ENCODE assay signal across 8 cellular contexts in genomic region chr11:12680246-12680939, GRCh38. TPM values are rescaled to one million over a fixed set of nuclear protein-coding genes. Genes with fewer than 3 reads are reported as not detected.
DNase-seq lines count a peak whose midpoint lies in the region; ATAC-seq and TF ChIP-seq lines count a peak whose summit lies in the region.

No MANE protein-coding gene starts in this region.

- H3K4me1 Mint-ChIP-seq in T-helper 17 cell: peaks cover 9% of the 10 kb centered on the region

- TF ChIP-seq CTCF in fibroblast of lung (conservative IDR thresholded peaks at IDR 0.05 in 1 of 2, IDR thresholded peaks at IDR 0.05 in 1 of 2; ENCODE audit: low read depth in 1 of 2, low read length in 2 of 2): no peak

- peak; percentile 92 for DNase-seq in DMS 273 (lab: John Stamatoyannopoulos, UW; ENCODE audit: unreplicated experiment)
- peak; percentile 95 for DNase-seq in NCI-H1105 (lab: John Stamatoyannopoulos, UW)
- peak in 1 of 3 donors; percentile 9 for DNase-seq in T-helper 17 cell
- peak; percentile 95 to 97 for DNase-seq in fibroblast of lung (ENCODE audit: low read depth in 2 of 2)
- DNase-seq in activated gamma-delta T cell treated with Interleukin-2 at 50 U/mL for 16 hours: no peak
- DNase-seq in stimulated activated CD4-positive, alpha-beta T cell treated with anti-CD3 and anti-CD28 coated beads, Interleukin-4, amount 100 ng/mL, for 24 hours: no peak

- peaks cover 90% of the 10 kb centered on the region for H3K27me3 Mint-ChIP-seq in T-helper 17 cell

- H3K4me2 ChIP-seq in fibroblast of lung (ENCODE audit: extremely low read depth, insufficient read depth, low read length): peak overlapping the region; percentile 81

- H3K9ac ChIP-seq in fibroblast of lung (ENCODE audit: insufficient read depth, low read length): no peak overlapping the region

- H3K9me3 ChIP-seq in T-helper 17 cell (ENCODE audit: control insufficient read depth, low read length, poor library complexity, severe bottlenecking) (peaks cover 3% of the 10 kb centered on the region), fibroblast of lung (ENCODE audit: control insufficient read depth, insufficient read depth, low read depth, low read length) (no peaks in the 10 kb centered on the region), muscle layer of duodenum (ENCODE audit: control insufficient read depth in 1 of 2, low read length in 2 of 2) (no peaks in the 10 kb centered on the region)

- H3K36me3 ChIP-seq in fibroblast of lung (ENCODE audit: control insufficient read depth, insufficient read depth, low read length) (peaks cover 4% of the 10 kb centered on the region), muscle layer of duodenum (ENCODE audit: control insufficient read depth in 1 of 2, insufficient read depth in 2 of 2, low read length in 2 of 2) (no peaks in the 10 kb centered on the region)

- H3K27ac Mint-ChIP-seq in T-helper 17 cell: no peak overlapping the region

- H2AFZ ChIP-seq in fibroblast of lung (ENCODE audit: low read length): no peak overlapping the region

- no peak overlapping the region for H3K4me3 Mint-ChIP-seq in T-helper 17 cell

- peaks cover 26% of the 10 kb centered on the region for H3K4me1 ChIP-seq in fibroblast of lung (ENCODE audit: control insufficient read depth, extremely low read depth, insufficient read depth, low read length)
- H3K4me1 ChIP-seq in muscle layer of duodenum (ENCODE audit: control insufficient read depth in 1 of 2, insufficient read depth in 2 of 2, low read length in 2 of 2): peaks cover 7 to 28% of the 10 kb centered on the region in 2 donors

- H3K4me3 ChIP-seq in fibroblast of lung (replicated peaks in 1 of 4; ENCODE audit: control extremely low read depth in 1 of 4, insufficient read depth in 1 of 4, low read depth in 3 of 4, low read length in 4 of 4) (peak overlapping the region; percentile 27 to 67 (median 44)), muscle layer of duodenum (ENCODE audit: low read depth in 1 of 2, low read length in 2 of 2) (peak overlapping the region; percentile 28 to 38)

- H3K27ac ChIP-seq in fibroblast of lung (ENCODE audit: insufficient read depth, low read length): peak overlapping the region; percentile 62
- peak overlapping the region; percentile 78 for H3K27ac ChIP-seq in muscle layer of duodenum (ENCODE audit: low read length)

- H3K36me3 Mint-ChIP-seq in T-helper 17 cell (ENCODE audit: low read depth): peaks cover 4% of the 10 kb centered on the region

- no peaks in the 10 kb centered on the region for H3K27me3 ChIP-seq in fibroblast of lung (ENCODE audit: control insufficient read depth, insufficient read depth, low read length)
- H3K27me3 ChIP-seq in muscle layer of duodenum (ENCODE audit: low read depth, low read length): no peaks in the 10 kb centered on the region

- H4K20me1 ChIP-seq in fibroblast of lung (ENCODE audit: control insufficient read depth, extremely low read depth, insufficient read depth, low read length): no peaks in the 10 kb centered on the region

- ATAC-seq in T-helper 17 cell: peak; percentile 75
- no peak for ATAC-seq in HG02623 (IDR thresholded peaks at IDR 0.05; ENCODE audit: unreplicated experiment)

- H3K79me2 ChIP-seq in fibroblast of lung (ENCODE audit: control insufficient read depth, insufficient read depth, low read length): peaks cover 99% of the 10 kb centered on the region

RNA-seq across cellular contexts. Expression of gene TEAD1, which starts 6.2 kb away (rescaled TPM):
- total RNA-seq in T-helper 17 cell (under 1 TPM; 0.05 to 0.55 TPM), fibroblast of lung (65.0 and 121 TPM in 2 replicates)
- polyA plus RNA-seq in fibroblast of lung: 78.9 and 88.6 TPM in 2 replicates
- 58.0 and 90.2 TPM in 2 replicates for polyA plus RNA-seq in fibroblast of lung (2012)
- polyA minus RNA-seq in fibroblast of lung (ENCODE audit: low replicate concordance): 97.1 and 105 TPM in 2 replicates

Comparison
In these comparisons a context has a peak if more than half of its experiments do, and no peak if none do; other contexts are left out.
1. DNase-seq: peak in DMS 273 (single experiment), NCI-H1105 (single experiment) and fibroblast of lung (2 of 2); none in activated gamma-delta T cell treated with Interleukin-2 at 50 U/mL for 16 hours (single experiment) and stimulated activated CD4-positive, alpha-beta T cell treated with anti-CD3 and anti-CD28 coated beads, Interleukin-4, amount 100 ng/mL, for 24 hours (single experiment).
2. RNA of gene TEAD1, which starts 6.2 kb away (total RNA-seq): 65.0 to 121 TPM in fibroblast of lung; 0.05 to 0.55 TPM in T-helper 17 cell; every median in the first group is over 10 times any median in the second.